9 cellular contexts compared by ENCODE assay signal in the genomic region with DNA sequence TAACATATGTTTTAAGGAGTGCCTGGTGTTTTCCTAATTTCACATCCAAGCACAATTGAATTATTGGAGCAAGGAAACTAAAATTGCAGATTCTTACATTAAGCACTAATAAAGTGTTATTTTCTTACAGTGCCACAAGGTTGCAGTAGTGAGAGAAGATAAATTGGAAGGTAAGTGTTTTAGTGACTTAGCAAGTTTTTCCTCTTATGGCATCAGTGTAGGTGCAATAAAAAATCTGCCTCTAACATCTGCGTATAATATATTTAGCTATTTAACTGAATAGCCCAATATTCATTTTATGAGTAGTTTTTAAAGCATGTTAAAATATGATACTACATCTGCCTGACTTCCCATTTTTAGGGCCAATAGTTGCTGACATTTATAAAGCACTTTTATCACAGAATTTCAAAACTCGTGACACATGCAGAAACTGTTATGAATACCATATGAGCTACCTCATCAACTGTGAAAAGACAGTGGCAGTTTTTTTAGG. TPM values are rescaled to one million over a fixed set of nuclear protein-coding genes. Genes with fewer than 3 reads are reported as not detected.
DNase-seq lines count a peak whose midpoint lies in the region; ATAC-seq and TF ChIP-seq lines count a peak whose summit lies in the region.
"Had no signal": no experiment of that assay in that cellular context is flagged by ENCODE, and none has a peak within 500 bp of the region (broad histone marks: within the 10 kb centered on the region; RNA-seq: fewer than 3 reads in every experiment).

No MANE protein-coding gene starts in this region.

- 31 to 34% methylated on average over 2 of the region's 2 CpGs for WGBS in tibial nerve, 2 donors

- no peak for ATAC-seq in HG03135 (IDR thresholded peaks at IDR 0.05; ENCODE audit: unreplicated experiment)

- TF ChIP-seq EP300 in tibial nerve (IDR thresholded peaks at IDR 0.05): no peak

- H3K9me3 ChIP-seq in WERI-Rb-1 (ENCODE audit: severe bottlenecking) (no peaks in the 10 kb centered on the region), tibial nerve (no peaks in the 10 kb centered on the region)
- H3K9me3 ChIP-seq: upper lobe of left lung had no signal

- H3K36me3 ChIP-seq in WERI-Rb-1 (peaks cover 77% of the 10 kb centered on the region), tibial nerve (peaks cover 0 to 50% (median 0%) of the 10 kb centered on the region in 3 donors)

- H3K27me3 ChIP-seq in WERI-Rb-1 (ENCODE audit: insufficient read depth, low read depth, severe bottlenecking) (no peaks in the 10 kb centered on the region), tibial nerve (no peaks in the 10 kb centered on the region)
- H3K27me3 ChIP-seq: upper lobe of left lung had no signal

- H3K4me3 ChIP-seq in HFF-Myc (replicated peaks; ENCODE audit: low read depth, low read length) (no peak overlapping the region), WERI-Rb-1 (ENCODE audit: low read depth, low read length) (no peak overlapping the region), tibial nerve (no peak overlapping the region)
- H3K4me3 ChIP-seq: upper lobe of left lung had no signal

- peak; percentile 45 for DNase-seq in AG08395 (ENCODE audit: low spot score)
- DNase-seq in HFF-Myc (ENCODE audit: extremely low read depth, low read depth): no peak
- no peak for DNase-seq in WERI-Rb-1
- DNase-seq in iPS-NIHi11 (ENCODE audit: low spot score): peak; percentile 17
- no peak for DNase-seq in tibial nerve (ENCODE audit: low spot score in 2 of 2)
- no peak for DNase-seq in activated gamma-delta T cell treated with Interleukin-2 at 50 U/mL for 16 hours
- no peak for DNase-seq in activated T-cell treated with anti-CD3 and anti-CD28 coated beads for 4 hours
- DNase-seq: upper lobe of left lung had no signal

- H3K4me1 ChIP-seq in tibial nerve: peaks cover 0 to 13% (median 4%) of the 10 kb centered on the region in 4 donors

- TF ChIP-seq POLR2A in tibial nerve (IDR thresholded peaks at IDR 0.05): no peak

- TF ChIP-seq CTCF in HFF-Myc (IDR thresholded peaks at IDR 0.05; ENCODE audit: low read depth, low read length, missing control alignments) (peak; percentile 28), WERI-Rb-1 (IDR thresholded peaks at IDR 0.05; ENCODE audit: low read depth, low read length) (peak; percentile 20; the same call in 1 of the 2 replicates), tibial nerve (IDR thresholded peaks at IDR 0.05) (peak; percentile 21 to 57 (median 36))

- H3K27ac ChIP-seq in WERI-Rb-1 (no peak overlapping the region), tibial nerve (peak overlapping the region in 2 of 4 donors; percentile 36 to 49)

RNA-seq across cellular contexts. Expression of a gene that starts 19.0 kb away (rescaled TPM):
- total RNA-seq in tibial nerve: 10 to 100 TPM in 3 of 4 donors, 1 to 10 TPM in 1; 9.0 to 21.9 (median 12.8) TPM

Comparison
In these comparisons a context has a peak if more than half of its experiments do, and no peak if none do; other contexts are left out.
1. DNase-seq: peak in AG08395 (single experiment) and iPS-NIHi11 (single experiment); none in HFF-Myc (single experiment), WERI-Rb-1 (single experiment), tibial nerve (0 of 2), activated gamma-delta T cell treated with Interleukin-2 at 50 U/mL for 16 hours (single experiment) and activated T-cell treated with anti-CD3 and anti-CD28 coated beads for 4 hours (single experiment).
2. Peak in every context shown above with its lines, with median percentiles within 50 percentile points of each other: CTCF ChIP-seq.